ENCODE assay signal across 16 cellular contexts in the genomic region with DNA sequence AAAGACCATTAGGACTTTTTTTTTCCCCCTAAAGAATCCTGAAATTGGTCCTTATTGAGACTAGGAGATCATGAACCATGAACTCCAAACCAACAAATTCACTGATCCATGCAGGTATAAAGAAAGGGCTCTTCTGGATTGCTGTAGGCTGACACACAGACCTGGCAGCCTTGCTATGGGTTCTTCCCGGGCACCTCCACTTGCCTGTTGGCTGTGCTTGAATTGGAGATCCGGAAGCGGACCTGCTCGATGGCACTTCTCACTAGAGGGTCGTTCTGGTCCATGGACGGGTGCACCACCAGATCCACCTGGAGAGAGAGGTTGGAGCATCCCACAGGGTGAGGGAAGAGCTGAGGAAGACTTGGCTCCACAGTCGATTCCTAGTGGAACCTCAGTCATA.
"Had no signal": no experiment of that assay in that cellular context is flagged by ENCODE, and none has a peak within 500 bp of the region (broad histone marks: within the 10 kb centered on the region; RNA-seq: fewer than 3 reads in every experiment).

No MANE protein-coding gene starts in this region.

- DNase-seq: effector memory CD4-positive, alpha-beta T cell; glutamatergic neuron; islet precursor cell; left cardiac atrium; mesendoderm; naive thymus-derived CD8-positive, alpha-beta T cell; pancreas; small intestine; stimulated activated CD4-positive, alpha-beta T cell treated with anti-CD3 and anti-CD28 coated beads, Interleukin-12 subunit alpha, Interleukin-12 subunit beta, amount 100 ng/mL, for 4 hours; testis; transverse colon had no signal

- H3K4me3 ChIP-seq: esophagus muscularis mucosa, gastroesophageal sphincter, pancreas, testis, transverse colon had no signal

- H3K27ac Mint-ChIP-seq: progenitor cell of endocrine pancreas; stimulated activated naive CD8-positive, alpha-beta T cell treated with anti-CD3 and anti-CD28 coated beads, Interleukin-15, Interleukin-2, amounts not matched to agents 100 ng/mL and 50 ng/mL, for 24 hours had no signal

- H3K27me3 ChIP-seq: esophagus muscularis mucosa, gastroesophageal sphincter, pancreas, testis, transverse colon had no signal

- H3K4me1 Mint-ChIP-seq: naive thymus-derived CD8-positive, alpha-beta T cell had no signal

- ATAC-seq: gastroesophageal sphincter; left cardiac atrium; naive thymus-derived CD8-positive, alpha-beta T cell had no signal

- H3K9me3 Mint-ChIP-seq: naive thymus-derived CD8-positive, alpha-beta T cell; stimulated activated naive CD8-positive, alpha-beta T cell treated with anti-CD3 and anti-CD28 coated beads, Interleukin-15, Interleukin-2, amounts not matched to agents 100 ng/mL and 50 ng/mL, for 24 hours had no signal

- H3K4me3 Mint-ChIP-seq: naive thymus-derived CD8-positive, alpha-beta T cell; stimulated activated naive CD8-positive, alpha-beta T cell treated with anti-CD3 and anti-CD28 coated beads, Interleukin-15, Interleukin-2, amounts not matched to agents 100 ng/mL and 50 ng/mL, for 24 hours had no signal

- H3K9me3 ChIP-seq: esophagus muscularis mucosa, gastroesophageal sphincter, pancreas, testis, transverse colon had no signal

- H3K27ac ChIP-seq: epithelial cell of prostate, esophagus muscularis mucosa, gastroesophageal sphincter, pancreas, testis, transverse colon had no signal

- H3K27me3 Mint-ChIP-seq: naive thymus-derived CD8-positive, alpha-beta T cell; progenitor cell of endocrine pancreas; stimulated activated naive CD8-positive, alpha-beta T cell treated with anti-CD3 and anti-CD28 coated beads, Interleukin-15, Interleukin-2, amounts not matched to agents 100 ng/mL and 50 ng/mL, for 24 hours had no signal

- H3K4me1 ChIP-seq: gastroesophageal sphincter, pancreas, testis, transverse colon had no signal
